In the genomic region with DNA sequence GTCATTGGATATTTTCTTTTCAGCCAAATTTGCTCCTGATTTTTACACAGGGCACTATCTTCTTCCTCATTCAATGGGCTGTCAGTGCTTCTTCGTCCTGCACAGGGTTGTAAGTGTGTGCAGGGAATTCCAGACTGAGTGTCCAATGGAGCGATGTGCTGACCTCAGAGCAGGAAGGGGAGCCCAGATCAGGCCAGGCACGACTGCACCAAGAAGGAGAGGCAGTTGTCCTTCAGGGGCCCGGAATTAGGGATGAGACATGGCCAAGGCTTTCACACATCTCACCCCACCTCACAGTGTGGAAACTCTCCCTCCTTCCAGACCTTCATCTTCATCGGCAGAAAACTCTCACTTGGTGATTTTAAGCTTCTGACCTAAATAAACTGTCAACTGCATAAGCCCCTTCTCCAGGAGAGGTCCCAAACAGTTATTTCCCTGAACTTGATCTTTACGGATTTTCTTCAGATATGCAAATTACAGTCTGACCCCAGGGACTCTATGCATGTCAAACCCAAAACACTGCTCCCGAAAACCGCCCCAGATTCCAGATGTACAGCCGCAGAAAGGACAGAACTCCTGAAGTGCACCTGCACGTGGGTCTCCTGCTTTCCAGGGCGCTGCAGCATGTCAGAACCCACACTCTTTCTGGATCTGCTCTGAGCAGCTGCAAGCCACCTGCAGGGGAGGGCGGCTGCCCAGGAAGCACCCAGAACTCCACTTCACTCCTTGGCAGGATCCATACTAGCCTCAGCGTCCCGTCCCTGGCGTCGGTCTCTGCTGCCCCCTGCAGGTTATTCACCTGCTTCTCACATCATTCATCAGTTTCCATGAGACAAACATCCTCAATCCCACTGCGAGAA, we compare ENCODE assay signal across 8 cellular contexts. TPM values are rescaled to one million over a fixed set of nuclear protein-coding genes. Genes with fewer than 3 reads are reported as not detected.
DNase-seq lines count a peak whose midpoint lies in the region; ATAC-seq, FAIRE-seq and TF ChIP-seq lines count a peak whose summit lies in the region.

No MANE protein-coding gene starts in this region.

- peaks cover 1 to 10% (median 4%) of the 10 kb centered on the region in 3 donors for H3K27me3 Mint-ChIP-seq in immature natural killer cell (ENCODE audit: low read depth in 3 of 3)

- H3K27ac Mint-ChIP-seq in immature natural killer cell = peak overlapping the region; percentile 63 to 87 (median 79)

- peak overlapping the region; percentile 85 to 98 (median 94) for H3K4me3 Mint-ChIP-seq in immature natural killer cell

- H3K79me2 ChIP-seq in mammary epithelial cell (ENCODE audit: insufficient read depth, low read length) = peaks cover 26% of the 10 kb centered on the region

- WGBS in mammary epithelial cell (ENCODE audit: low coverage, missing lambda C conversion rate) = 6% methylated on average over 13 of the region's 17 CpGs
- WGBS in small intestine, 3 donors = 2 to 4% (median 3%) methylated on average over 17 of the region's 17 CpGs

- in situ Hi-C loops in mammary epithelial cell (cut with MboI; ENCODE audit: low sequenced_read_pairs in 2 of 2) = loop anchor here in 1 of 2 donors (25.0 kb wide), 2 partner anchors 178 to 253 kb away; a partner anchor contains a TSS

- peak overlapping the region; percentile 80 for H3K4me2 ChIP-seq in mammary epithelial cell (ENCODE audit: insufficient read depth, low read depth, low read length)

- no peak for FAIRE-seq in small intestine (lab: Jason Lieb, UNC)

- peak; percentile 68 for DNase-seq in GF-D8 (lab: John Stamatoyannopoulos, UW)
- peak; percentile 81 for DNase-seq in NCI-H2171 treated with DMSO at 0.1 percent for 48 hours (lab: John Stamatoyannopoulos, UW)
- DNase-seq in mammary epithelial cell = peak; percentile 72
- peak; percentile 75 to 80 (median 76) for DNase-seq in immature natural killer cell
- peak; percentile 91 for DNase-seq in small intestine

- H4K20me1 ChIP-seq in mammary epithelial cell (ENCODE audit: insufficient read depth, low read length) = no peaks in the 10 kb centered on the region

- H3K36me3 Mint-ChIP-seq in immature natural killer cell = peaks cover 15 to 20% (median 16%) of the 10 kb centered on the region in 3 donors

- peaks cover 0 to 5% (median 0%) of the 10 kb centered on the region in 6 donors for H3K9me3 Mint-ChIP-seq in immature natural killer cell

- H3K4me1 Mint-ChIP-seq in immature natural killer cell = peaks cover 37 to 41% of the 10 kb centered on the region in 2 donors

- H3K4me3 ChIP-seq in WI38 (ENCODE audit: low read depth, low read length) = peak overlapping the region; percentile 85
- peak overlapping the region; percentile 61 to 99 (median 88) for H3K4me3 ChIP-seq in mammary epithelial cell (replicated peaks in 1 of 3; ENCODE audit: insufficient read depth in 1 of 3, low read depth in 2 of 3, low read length in 3 of 3)
- peak overlapping the region; percentile 75 to 94 for H3K4me3 ChIP-seq in small intestine (ENCODE audit: low read depth in 1 of 2, low read length in 2 of 2)

- no peak overlapping the region for H3K9ac ChIP-seq in mammary epithelial cell (ENCODE audit: insufficient read depth, low read length)

- H3K27me3 ChIP-seq in mammary epithelial cell (ENCODE audit: insufficient read depth, low read length) = no peaks in the 10 kb centered on the region
- no peaks in the 10 kb centered on the region for H3K27me3 ChIP-seq in small intestine (ENCODE audit: control insufficient read depth in 2 of 2, insufficient read depth in 2 of 2, low read length in 2 of 2)

- intact Hi-C loops in mammary epithelial cell (cut with micrococcal nuclease) = loop anchor here (1.0 kb wide), 7 partner anchors 49 to 343 kb away; no protein-coding TSS in a partner anchor

- H3K9me3 ChIP-seq in mammary epithelial cell (replicated peaks; ENCODE audit: insufficient read depth, low read length) (peaks cover 18% of the 10 kb centered on the region), small intestine (ENCODE audit: control insufficient read depth, low read depth) (no peaks in the 10 kb centered on the region)

- dilution Hi-C loops in mammary epithelial cell (cut with HindIII; ENCODE audit: low sequenced_read_pairs) = no loop called here

- ATAC-seq in HG02885 (IDR thresholded peaks at IDR 0.05; ENCODE audit: poor library complexity, unreplicated experiment) (peak; percentile 55), GM19397 (IDR thresholded peaks at IDR 0.05; ENCODE audit: unreplicated experiment) (no peak)

- H3K36me3 ChIP-seq in mammary epithelial cell (ENCODE audit: insufficient read depth, low read length) = peaks cover 7% of the 10 kb centered on the region
- peaks cover under 1 to 3% of the 10 kb centered on the region in 2 donors for H3K36me3 ChIP-seq in small intestine (ENCODE audit: control insufficient read depth in 2 of 2, insufficient read depth in 2 of 2, low read length in 2 of 2)

- BruUV-seq in mammary epithelial cell (replicated peaks; lab: Mats Ljungman, UMichigan) = no TSS peak

- H3K4me1 ChIP-seq in mammary epithelial cell (ENCODE audit: insufficient read depth, low read length) = peaks cover 11% of the 10 kb centered on the region
- H3K4me1 ChIP-seq in small intestine (ENCODE audit: control insufficient read depth in 2 of 2, insufficient read depth in 1 of 2, low read depth in 1 of 2, low read length in 1 of 2) = peaks cover 0 to 2% of the 10 kb centered on the region in 2 donors

- H3K27ac ChIP-seq in mammary epithelial cell (ENCODE audit: insufficient read depth, low read depth, low read length) (no peak overlapping the region), small intestine (ENCODE audit: low read depth in 1 of 2, low read length in 1 of 2) (peak overlapping the region in 1 of 2 donors; percentile 92)

- CTCF ChIA-PET in mammary epithelial cell (lab: Charles Lee; ENCODE audit: low non-redundant PET) = interaction anchor here (0.6 to 1.8 kb wide), 6 partner anchors 45 to 343 kb away, joined by 3 to 15 read pairs (median 7); no protein-coding TSS in a partner anchor

- TF ChIP-seq CTCF in WI38 (IDR thresholded peaks at IDR 0.05; ENCODE audit: low read depth, low read length) (peak; percentile 80), mammary epithelial cell (conservative IDR thresholded peaks at IDR 0.05 in 1 of 2, IDR thresholded peaks at IDR 0.05 in 1 of 2; ENCODE audit: extremely low read depth in 1 of 2, insufficient read depth in 1 of 2, low read depth in 1 of 2, low read length in 2 of 2) (peak; percentile 72 to 95)

- H2AFZ ChIP-seq in mammary epithelial cell (ENCODE audit: low read depth, low read length) = peak overlapping the region; percentile 99

RNA-seq across cellular contexts. Expression of a gene that starts 0.6 kb away (rescaled TPM):
- 1 to 10 TPM; 5.2 to 7.3 TPM for total RNA-seq in mammary epithelial cell
- 2.1 TPM for polyA plus RNA-seq in mammary epithelial cell
- not detected for polyA minus RNA-seq in mammary epithelial cell
- polyA plus RNA-seq in immature natural killer cell = 1 to 10 TPM; 2.2 to 4.1 (median 2.4) TPM
- polyA plus RNA-seq in small intestine = 1 to 10 TPM; 2.4 to 4.2 (median 2.8) TPM

RNA-seq across cellular contexts. Expression of a gene that starts 15.8 kb away (rescaled TPM):
- 10 to 100 TPM in 1 of 2 donors, 1 to 10 TPM in 1; 5.7 to 11.7 TPM for total RNA-seq in mammary epithelial cell
- polyA plus RNA-seq in mammary epithelial cell (1.2 TPM), immature natural killer cell (1 to 10 TPM in 1 of 3 donors, under 1 TPM in 1, not detected in 1; 0.51 to 3.6 TPM), small intestine (1 to 10 TPM in 1 of 3 donors, not detected in 2; 1.3 TPM)
- polyA minus RNA-seq in mammary epithelial cell = 20.1 TPM

RNA-seq across cellular contexts. Expression of a gene that starts 22.1 kb away (rescaled TPM):
- total RNA-seq in mammary epithelial cell = 1 to 10 TPM; 5.4 to 6.7 TPM
- 1.2 TPM for polyA plus RNA-seq in mammary epithelial cell
- not detected for polyA minus RNA-seq in mammary epithelial cell
- 10 to 100 TPM; 15.1 to 20.1 (median 18.6) TPM for polyA plus RNA-seq in immature natural killer cell
- polyA plus RNA-seq in small intestine = 1 to 10 TPM; 2.7 to 3.3 (median 3.0) TPM
